Comparison of ENCODE assay signal across 27 cellular contexts in the genomic region with DNA sequence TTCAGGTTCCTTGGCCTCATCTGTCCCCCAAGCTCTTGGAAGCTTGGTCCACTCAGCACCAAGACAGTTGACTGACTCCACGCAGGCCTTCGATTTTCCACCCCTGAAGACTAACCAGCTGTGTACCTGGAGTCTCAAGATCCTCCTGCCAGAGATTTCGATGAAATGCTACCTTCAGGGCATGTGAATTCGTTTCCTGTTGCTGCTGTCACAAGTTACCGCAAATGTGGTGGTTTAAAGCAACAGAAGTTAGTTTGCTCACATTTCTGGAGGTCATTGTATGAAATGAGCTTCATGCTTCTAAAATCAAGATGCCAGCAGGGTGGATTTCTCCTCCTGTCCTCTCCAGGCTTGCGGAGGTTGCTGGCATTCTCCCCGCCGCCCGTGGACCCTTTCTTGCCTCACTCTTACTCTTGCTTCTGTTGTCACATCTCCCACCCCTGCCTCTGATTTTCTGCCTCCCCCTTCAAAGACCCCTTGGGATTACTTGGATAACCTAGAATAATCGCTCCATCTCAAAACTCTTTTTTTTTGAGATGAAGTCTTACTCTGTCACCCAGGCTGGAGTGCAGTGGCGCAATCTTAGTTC. TPM values are rescaled to one million over a fixed set of nuclear protein-coding genes. Genes with fewer than 3 reads are reported as not detected.
"Had no signal": no experiment of that assay in that cellular context is flagged by ENCODE, and none has a peak within 500 bp of the region (broad histone marks: within the 10 kb centered on the region; RNA-seq: fewer than 3 reads in every experiment).

No MANE protein-coding gene starts in this region.

- H3K36me3 ChIP-seq: adrenal gland, breast epithelium, lower lobe of right lung, ovary, prostate gland, stomach, transverse colon had no signal

- H3K4me1 Mint-ChIP-seq: activated B cell treated with CpG ODN at 0.5 μM for 24 hours; central memory CD8-positive, alpha-beta T cell; immature natural killer cell; naive B cell had no signal

- DNase-seq: activated B cell treated with CpG ODN at 0.5 μM for 24 hours; activated CD4-positive, alpha-beta T cell treated with anti-CD3 and anti-CD28 coated beads for 4 hours; activated CD8-positive, alpha-beta memory T cell treated with anti-CD3 and anti-CD28 coated beads, Interleukin-2, amount 50 U/mL, for 48 hours; activated gamma-delta T cell; adrenal gland; effector memory CD4-positive, alpha-beta T cell; glutamatergic neuron; immature natural killer cell; lower lobe of right lung; mesendoderm; naive B cell; ovary; stimulated activated CD4-positive, alpha-beta T cell treated with anti-CD3 and anti-CD28 coated beads, Interleukin-12 subunit alpha, Interleukin-12 subunit beta, amount 100 ng/mL, for 4 hours; stimulated activated CD4-positive, alpha-beta T cell treated with anti-CD3 and anti-CD28 coated beads, Interleukin-1b, Interleukin-23, amount 100 ng/mL, for 48 hours; stomach; T1000; transverse colon had no signal

- H3K27ac Mint-ChIP-seq: activated B cell treated with CpG ODN at 0.5 μM for 24 hours; activated T-helper 1 cell treated with anti-CD3 and anti-CD28 coated beads, Interleukin-12 subunit alpha, Interleukin-12 subunit beta, Interleukin-2, Interleukin-4 antibody, amounts not matched to agents 30 ng/mL and 10 ng/mL and 1 ng/mL, durations not matched to agents 14 hours and 24 hours and 36 hours; T-helper 1 cell treated with Interleukin-12 subunit alpha and Interleukin-12 subunit beta and Interleukin-4 antibody, amounts not matched to agents 30 μg/mL and 1 μg/mL, for 36 hours had no signal

- H3K4me3 Mint-ChIP-seq: activated B cell treated with CpG ODN at 0.5 μM for 24 hours; activated T-helper 1 cell treated with anti-CD3 and anti-CD28 coated beads, Interleukin-12 subunit alpha, Interleukin-12 subunit beta, Interleukin-2, Interleukin-4 antibody, amounts not matched to agents 30 ng/mL and 10 ng/mL and 1 ng/mL, durations not matched to agents 14 hours and 24 hours and 36 hours; central memory CD8-positive, alpha-beta T cell; immature natural killer cell; naive B cell; T-helper 1 cell treated with Interleukin-12 subunit alpha and Interleukin-12 subunit beta and Interleukin-4 antibody, amounts not matched to agents 30 μg/mL and 1 μg/mL, for 36 hours had no signal

- H3K27me3 Mint-ChIP-seq: activated B cell treated with CpG ODN at 0.5 μM for 24 hours had no signal

- H3K36me3 Mint-ChIP-seq: immature natural killer cell had no signal

- H3K9me3 ChIP-seq: adrenal gland, breast epithelium, lower lobe of right lung, ovary, prostate gland, stomach, transverse colon had no signal

- H3K27ac ChIP-seq: adrenal gland, breast epithelium, hepatocyte, lower lobe of right lung, ovary, prostate gland, stomach, transverse colon had no signal

- H3K27me3 ChIP-seq: adrenal gland, breast epithelium, hepatocyte, ovary, stomach, transverse colon had no signal

- ATAC-seq: esophagus mucosa, left lobe of liver, lower lobe of right lung had no signal

- H3K4me1 ChIP-seq: adrenal gland, breast epithelium, lower lobe of right lung, prostate gland, stomach, transverse colon had no signal

- H3K9me3 Mint-ChIP-seq: central memory CD8-positive, alpha-beta T cell had no signal

- H3K4me3 ChIP-seq: adrenal gland, breast epithelium, hepatocyte, lower lobe of right lung, ovary, prostate gland, stomach, transverse colon had no signal

RNA-seq across cellular contexts. Expression of gene RETREG1, which starts 27.6 kb away (rescaled TPM):
- total RNA-seq: dermis microvascular lymphatic vessel endothelial cell had no signal
- polyA plus RNA-seq: endothelial cell of umbilical vein had no signal
